16 cellular contexts compared by ENCODE assay signal in the genomic region with DNA sequence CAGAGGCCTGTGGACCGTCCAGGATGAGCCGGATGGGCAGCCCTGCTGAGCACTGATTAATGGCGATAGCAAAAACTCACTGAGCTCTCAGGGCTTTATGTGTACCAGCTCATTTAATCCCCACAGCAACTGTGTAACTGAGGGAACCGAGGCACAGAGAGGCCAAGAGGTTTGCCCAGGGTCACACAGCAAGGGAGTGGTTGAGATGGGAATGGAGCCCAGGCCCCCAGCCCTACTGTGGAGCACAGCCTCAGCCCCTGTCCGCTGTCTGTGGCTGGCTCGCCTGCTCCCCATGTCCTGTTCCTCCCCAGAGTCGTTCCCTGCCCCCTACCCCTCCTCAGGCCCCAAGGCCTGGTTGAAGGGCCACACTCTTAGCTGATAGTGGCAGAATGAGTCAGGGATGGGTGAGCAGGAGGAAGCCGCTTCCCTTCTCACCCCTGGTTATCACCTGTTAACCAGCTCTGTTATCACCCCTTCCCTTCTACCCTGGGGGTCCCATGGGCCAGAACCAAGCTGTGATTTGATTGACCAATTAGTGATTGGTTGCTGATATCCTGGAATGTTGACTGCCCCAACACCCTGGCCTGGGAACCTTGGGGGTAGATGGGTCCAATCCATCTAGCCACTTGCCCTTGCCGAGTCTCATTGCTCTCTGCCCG. TPM values are rescaled to one million over a fixed set of nuclear protein-coding genes. Genes with fewer than 3 reads are reported as not detected.
A peak's percentile ranks its signal among the peaks of the same experiment; 100 is the strongest.
DNase-seq lines count a peak whose midpoint lies in the region; ATAC-seq and TF ChIP-seq lines count a peak whose summit lies in the region.
"Had no signal": no experiment of that assay in that cellular context is flagged by ENCODE, and none has a peak within 500 bp of the region (broad histone marks: within the 10 kb centered on the region; RNA-seq: fewer than 3 reads in every experiment).

No MANE protein-coding gene starts in this region.

- 82% methylated on average over 3 of the region's 10 CpGs; no CpG with 5 or more reads in 1 of the 2 donors for WGBS in gastroesophageal sphincter (ENCODE audit: low coverage in 1 of 2), 2 donors
- WGBS in tibial nerve, 2 donors = 68 to 72% methylated on average over 10 of the region's 10 CpGs
- 87% methylated on average over 6 of the region's 10 CpGs for WGBS in suprapubic skin

- H3K4me3 ChIP-seq in ascending aorta (no peak overlapping the region), gastroesophageal sphincter (no peak overlapping the region), osteoblast (ENCODE audit: insufficient read depth, low read length) (no peak overlapping the region), tibial nerve (no peak overlapping the region), PC-9 (no peak overlapping the region), suprapubic skin (no peak overlapping the region)

- DNase-seq in ascending aorta (ENCODE audit: low spot score in 2 of 2) (no peak), osteoblast (ENCODE audit: insufficient read length, low spot score, missing footprints) (peak; percentile 66), tibial nerve (ENCODE audit: low spot score in 2 of 2) (no peak), NCI-H748 (lab: John Stamatoyannopoulos, UW; ENCODE audit: unreplicated experiment) (no peak), PC-9 (no peak), NCI-H345 (lab: John Stamatoyannopoulos, UW) (no peak), suprapubic skin (ENCODE audit: low spot score in 2 of 2) (no peak)
- DNase-seq: activated B cell treated with CpG ODN at 0.5 μM for 24 hours; CD4-positive, CD25-positive, alpha-beta regulatory T cell; NCI-H1092 treated with DMSO at 0.1 percent for 48 hours; stimulated activated naive CD8-positive, alpha-beta T cell treated with anti-CD3 and anti-CD28 coated beads, Interleukin-15, amount 100 ng/mL, for 72 hours had no signal

- H3K36me3 ChIP-seq in ascending aorta (peaks cover 94 to 100% of the 10 kb centered on the region in 2 donors), gastroesophageal sphincter (peaks cover 0 to 100% of the 10 kb centered on the region in 2 donors), osteoblast (ENCODE audit: insufficient read depth, low read length) (peaks cover 95% of the 10 kb centered on the region), tibial nerve (peaks cover 7 to 93% (median 35%) of the 10 kb centered on the region in 3 donors), PC-9 (ENCODE audit: low read depth) (peaks cover 51% of the 10 kb centered on the region), suprapubic skin (peaks cover 99% of the 10 kb centered on the region)

- H4K20me1 ChIP-seq in osteoblast (ENCODE audit: insufficient read depth, low read length) (peaks cover 42% of the 10 kb centered on the region), PC-9 (ENCODE audit: insufficient read depth) (peaks cover 5% of the 10 kb centered on the region; the same call in 1 of the 2 replicates)

- H3K27ac ChIP-seq in ascending aorta (peak overlapping the region; percentile 76 to 85), gastroesophageal sphincter (peak overlapping the region in 3 of 4 donors; percentile 74 to 97 (median 76)), osteoblast (ENCODE audit: low read depth, low read length) (peak overlapping the region; percentile 37), tibial nerve (peak overlapping the region; percentile 75 to 92 (median 87)), PC-9 (no peak overlapping the region), suprapubic skin (no peak overlapping the region)

- H3K9me3 ChIP-seq in ascending aorta = no peaks in the 10 kb centered on the region
- no peaks in the 10 kb centered on the region for H3K9me3 ChIP-seq in gastroesophageal sphincter
- no peaks in the 10 kb centered on the region for H3K9me3 ChIP-seq in osteoblast (ENCODE audit: low read depth, low read length)
- no peaks in the 10 kb centered on the region for H3K9me3 ChIP-seq in tibial nerve
- no peaks in the 10 kb centered on the region for H3K9me3 ChIP-seq in PC-9 (ENCODE audit: insufficient read depth, low read depth)
- no peaks in the 10 kb centered on the region for H3K9me3 ChIP-seq in suprapubic skin

- POLR2A ChIA-PET in PC-9 (lab: Charles Lee; ENCODE audit: unreplicated experiment) = no interaction called here

- no peaks in the 10 kb centered on the region for H3K9me2 ChIP-seq in PC-9 (ENCODE audit: insufficient read depth)

- H3K4me2 ChIP-seq in osteoblast (ENCODE audit: insufficient read depth, low read length) (no peak overlapping the region), PC-9 (no peak overlapping the region)

- H3K4me1 ChIP-seq in ascending aorta (peaks cover 4 to 37% of the 10 kb centered on the region in 2 donors), gastroesophageal sphincter (peaks cover 0 to 72% (median 3%) of the 10 kb centered on the region in 3 donors), osteoblast (ENCODE audit: insufficient read depth, low read length) (peaks cover 3% of the 10 kb centered on the region), tibial nerve (peaks cover 9 to 93% (median 50%) of the 10 kb centered on the region in 4 donors), PC-9 (replicated peaks; ENCODE audit: insufficient read depth) (peaks cover 11% of the 10 kb centered on the region), suprapubic skin (peaks cover 29% of the 10 kb centered on the region)

- H3F3A ChIP-seq in PC-9 (ENCODE audit: insufficient read depth, low read depth) = peaks cover 74% of the 10 kb centered on the region

- H3K27me3 ChIP-seq in ascending aorta (no peaks in the 10 kb centered on the region), gastroesophageal sphincter (no peaks in the 10 kb centered on the region), osteoblast (ENCODE audit: insufficient read depth, low read length) (no peaks in the 10 kb centered on the region), tibial nerve (no peaks in the 10 kb centered on the region), PC-9 (ENCODE audit: insufficient read depth, low read depth) (no peaks in the 10 kb centered on the region), suprapubic skin (no peaks in the 10 kb centered on the region)

- no peak for TF ChIP-seq EP300 in gastroesophageal sphincter (IDR thresholded peaks at IDR 0.05)
- no peak for TF ChIP-seq EP300 in tibial nerve (IDR thresholded peaks at IDR 0.05)
- TF ChIP-seq EP300 in suprapubic skin (IDR thresholded peaks at IDR 0.05) = no peak

- BruUV-seq in PC-9 (replicated peaks; lab: Mats Ljungman, UMichigan) = no TSS peak

- H3K79me2 ChIP-seq in osteoblast (ENCODE audit: insufficient read depth, low read length) (peaks cover 59% of the 10 kb centered on the region), PC-9 (ENCODE audit: low read depth) (peaks cover 19% of the 10 kb centered on the region; the same call in 1 of the 2 replicates)

- CTCF ChIA-PET in PC-9 (lab: Charles Lee) = interaction anchor here (0.8 kb wide), 1 partner anchor 9 kb away, joined by 10 read pairs; no protein-coding TSS in a partner anchor

- no peak overlapping the region for H2AFZ ChIP-seq in osteoblast (ENCODE audit: low read length)
- H2AFZ ChIP-seq in PC-9 = no peak overlapping the region

- TF ChIP-seq POLR2A in gastroesophageal sphincter (IDR thresholded peaks at IDR 0.05) (no peak), tibial nerve (IDR thresholded peaks at IDR 0.05) (no peak), suprapubic skin (IDR thresholded peaks at IDR 0.05) (no peak)

- ATAC-seq in gastroesophageal sphincter = no peak
- ATAC-seq: stimulated activated naive CD8-positive, alpha-beta T cell treated with anti-CD3 and anti-CD28 coated beads, Interleukin-15, amount 100 ng/mL, for 72 hours had no signal

- intact Hi-C loops in ascending aorta (cut with DNase I) = no loop called here
- intact Hi-C loops in PC-9 (cut with micrococcal nuclease; ENCODE audit: unreplicated experiment) = no loop called here

- TF ChIP-seq CTCF in ascending aorta (IDR thresholded peaks at IDR 0.05) (no peak), gastroesophageal sphincter (IDR thresholded peaks at IDR 0.05) (no peak), osteoblast (IDR thresholded peaks at IDR 0.05; ENCODE audit: extremely low read depth, low read depth, low read length) (no peak), tibial nerve (IDR thresholded peaks at IDR 0.05) (no peak), PC-9 (conservative IDR thresholded peaks at IDR 0.05) (no peak), suprapubic skin (IDR thresholded peaks at IDR 0.05) (no peak)

RNA-seq across cellular contexts. Expression of gene CAPN12, which starts 21.2 kb away (rescaled TPM):
- total RNA-seq in ascending aorta (not detected), gastroesophageal sphincter (1 to 10 TPM in 2 of 4 donors, under 1 TPM in 1, not detected in 1; 0.93 to 2.2 (median 1.1) TPM), osteoblast (not detected in 2 replicates), tibial nerve (1 to 10 TPM; 3.5 to 5.7 (median 4.8) TPM), PC-9 (2021) (38.4 and 43.9 TPM in 2 replicates), suprapubic skin (10 to 100 TPM in 3 of 4 donors, 1 to 10 TPM in 1; 8.0 to 31.3 (median 15.7) TPM)
- total RNA-seq: RPMI7951 had no signal

RNA-seq across cellular contexts. Expression of gene LGALS7, which starts 50.2 kb away (rescaled TPM):
- total RNA-seq in ascending aorta (not detected), gastroesophageal sphincter (10 to 100 TPM in 1 of 4 donors, not detected in 3; 25.8 TPM), osteoblast (not detected in 2 replicates), tibial nerve (not detected), PC-9 (2021) (1.7 and 2.1 TPM in 2 replicates), suprapubic skin (1,000 to 10,000 TPM in 1 of 4 donors, 100 to 1,000 TPM in 2, 10 to 100 TPM in 1; 51.3 to 1,491 (median 446) TPM)
- total RNA-seq: activated B cell treated with CpG ODN at 0.5 μM for 24 hours; CD4-positive, CD25-positive, alpha-beta regulatory T cell; mesenteric fat pad; omental fat pad; RPMI7951; T-helper 1 cell treated with Interleukin-12 subunit alpha and Interleukin-12 subunit beta and Interleukin-4 antibody, amounts not matched to agents 30 ng/mL and 1 ng/mL, for 36 hours had no signal

Comparison
In these comparisons a context has a peak if more than half of its experiments do, and no peak if none do; other contexts are left out.
1. H3K27ac ChIP-seq: peak in ascending aorta (2 of 2), gastroesophageal sphincter (3 of 4), osteoblast (single experiment) and tibial nerve (4 of 4); none in PC-9 (single experiment) and suprapubic skin (single experiment).